8 cellular contexts compared by ENCODE assay signal in the genomic region with DNA sequence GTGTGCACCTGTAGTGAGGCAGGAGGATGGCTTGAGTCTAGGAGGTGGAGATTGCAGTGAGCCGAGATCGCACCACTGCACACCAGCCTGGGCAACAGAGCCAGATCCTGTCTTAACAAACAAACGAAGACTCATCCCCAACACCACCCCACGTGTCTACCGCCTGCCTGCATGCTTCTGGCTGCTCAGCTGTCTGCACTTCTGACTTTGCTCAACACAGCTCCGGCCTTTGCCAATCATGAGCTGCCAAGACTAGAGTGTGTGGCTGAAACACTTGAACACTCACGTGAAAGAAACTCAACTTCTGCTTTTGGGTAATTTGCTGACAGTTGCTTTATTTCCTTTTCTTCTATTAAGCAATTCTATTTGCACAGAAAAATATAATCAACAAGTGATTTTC. TPM values are rescaled to one million over a fixed set of nuclear protein-coding genes. Genes with fewer than 3 reads are reported as not detected.
A peak's percentile ranks its signal among the peaks of the same experiment; 100 is the strongest.
DNase-seq lines count a peak whose midpoint lies in the region; ATAC-seq and TF ChIP-seq lines count a peak whose summit lies in the region.

No MANE protein-coding gene starts in this region.

- no peak overlapping the region for H3K27ac Mint-ChIP-seq in neural progenitor cell

- peaks cover 31 to 68% of the 10 kb centered on the region in 2 donors for H3K4me1 ChIP-seq in thoracic aorta (ENCODE audit: control insufficient read depth in 1 of 2, low read depth in 2 of 2)
- H3K4me1 ChIP-seq in BE2C = no peaks in the 10 kb centered on the region
- H3K4me1 ChIP-seq in neural progenitor cell = no peaks in the 10 kb centered on the region

- H3K27ac ChIP-seq in thoracic aorta = peak overlapping the region; percentile 12 to 16
- no peak overlapping the region for H3K27ac ChIP-seq in neural progenitor cell

- H3K27me3 ChIP-seq in GM06990 (replicated peaks; ENCODE audit: control insufficient read depth, insufficient read depth, low read length) (no peaks in the 10 kb centered on the region), thoracic aorta (replicated peaks; ENCODE audit: insufficient read depth) (no peaks in the 10 kb centered on the region), BE2C (no peaks in the 10 kb centered on the region), neural progenitor cell (no peaks in the 10 kb centered on the region)

- intact Hi-C loops in Right ventricle myocardium superior (cut with DNase I) = no loop called here

- H3K36me3 Mint-ChIP-seq in neural progenitor cell = no peaks in the 10 kb centered on the region

- no peak overlapping the region for H3K4me3 Mint-ChIP-seq in neural progenitor cell

- no peak overlapping the region for H3K9ac ChIP-seq in neural progenitor cell

- no peak for TF ChIP-seq CTCF in GM06990 (IDR thresholded peaks at IDR 0.05; ENCODE audit: insufficient read depth, low read length, poor library complexity, severe bottlenecking)
- no peak for TF ChIP-seq CTCF in NB4 (IDR thresholded peaks at IDR 0.05; ENCODE audit: low read depth, low read length)
- TF ChIP-seq CTCF in thoracic aorta (IDR thresholded peaks at IDR 0.05) = no peak
- no peak for TF ChIP-seq CTCF in BE2C (IDR thresholded peaks at IDR 0.05; ENCODE audit: low read depth, low read length)
- no peak for TF ChIP-seq CTCF in neural progenitor cell (IDR thresholded peaks at IDR 0.05)

- H3K4me2 ChIP-seq in neural progenitor cell = no peak overlapping the region

- no peaks in the 10 kb centered on the region for H3K9me3 ChIP-seq in thoracic aorta
- no peaks in the 10 kb centered on the region for H3K9me3 ChIP-seq in BE2C
- no peaks in the 10 kb centered on the region for H3K9me3 ChIP-seq in neural progenitor cell (ENCODE audit: low read depth)

- no peaks in the 10 kb centered on the region for H3K9me3 Mint-ChIP-seq in neural progenitor cell

- no peaks in the 10 kb centered on the region for H3F3A ChIP-seq in neural progenitor cell (ENCODE audit: low read depth)

- TF ChIP-seq POLR2A in NB4 (IDR thresholded peaks at IDR 0.05; ENCODE audit: extremely low read depth, insufficient read length) = no peak

- H2AFZ ChIP-seq in neural progenitor cell (replicated peaks) = no peak overlapping the region

- no peaks in the 10 kb centered on the region for H3K4me1 Mint-ChIP-seq in neural progenitor cell

- DNase-seq in GM06990 (ENCODE audit: extremely low read depth, insufficient read length) = peak; percentile 52
- DNase-seq in NB4 (ENCODE audit: low read depth) = peak; percentile 96
- DNase-seq in Right ventricle myocardium superior = peak; percentile 90
- peak; percentile 67 for DNase-seq in thoracic aorta (ENCODE audit: low spot score)
- DNase-seq in BE2C = no peak
- no peak for DNase-seq in neural progenitor cell (ENCODE audit: low spot score)
- no peak for DNase-seq in NCI-H187 (lab: John Stamatoyannopoulos, UW)

- no peak overlapping the region for H3K4me3 ChIP-seq in GM06990 (replicated peaks; ENCODE audit: low read depth, low read length)
- H3K4me3 ChIP-seq in NB4 (ENCODE audit: low read depth, low read length) = no peak overlapping the region
- no peak overlapping the region for H3K4me3 ChIP-seq in thoracic aorta
- H3K4me3 ChIP-seq in BE2C (ENCODE audit: low read depth, low read length) = no peak overlapping the region
- H3K4me3 ChIP-seq in neural progenitor cell = no peak overlapping the region

- H3K36me3 ChIP-seq in GM06990 (ENCODE audit: control insufficient read depth, insufficient read depth, low read length) (no peaks in the 10 kb centered on the region), thoracic aorta (no peaks in the 10 kb centered on the region), BE2C (no peaks in the 10 kb centered on the region), neural progenitor cell (no peaks in the 10 kb centered on the region)

- peaks cover 2% of the 10 kb centered on the region for H3K27me3 Mint-ChIP-seq in neural progenitor cell (ENCODE audit: insufficient read depth, low read depth)

- ATAC-seq in GM21723 (IDR thresholded peaks at IDR 0.05; ENCODE audit: unreplicated experiment) (peak; percentile 94), Right ventricle myocardium superior (ENCODE audit: poor library complexity) (peak; percentile 96), thoracic aorta (ENCODE audit: insufficient number of reproducible peaks, low FRiP score, low read depth) (peak; percentile 67)

- no peaks in the 10 kb centered on the region for H4K20me1 ChIP-seq in neural progenitor cell (ENCODE audit: low read depth)

- no peaks in the 10 kb centered on the region for H3K79me2 ChIP-seq in neural progenitor cell (ENCODE audit: low read depth)

RNA-seq across cellular contexts. Expression of a gene that starts 32.1 kb away (rescaled TPM):
- total RNA-seq in Right ventricle myocardium superior (35.3 TPM), thoracic aorta (10 to 100 TPM; 70.0 to 74.4 TPM), neural progenitor cell (ENCODE audit: low replicate concordance) (148 and 210 TPM in 2 replicates)
- 19.1 TPM for polyA plus RNA-seq in BE2C (2012; ENCODE audit: insufficient read depth, insufficient read length, low read depth)

Comparison
In these comparisons a context has a peak if more than half of its experiments do, and no peak if none do; other contexts are left out.
1. DNase-seq: peak in GM06990 (single experiment), NB4 (single experiment), Right ventricle myocardium superior (single experiment) and thoracic aorta (single experiment); none in BE2C (single experiment), neural progenitor cell (single experiment) and NCI-H187 (0 of 2).
2. Peak in every context shown above with its lines, with median percentiles within 50 percentile points of each other: ATAC-seq.